ENCODE assay signal across 7 cellular contexts in genomic region chr6:106102034-106102433, GRCh38. TPM values are rescaled to one million over a fixed set of nuclear protein-coding genes. Genes with fewer than 3 reads are reported as not detected.
DNase-seq lines count a peak whose midpoint lies in the region; ATAC-seq and TF ChIP-seq lines count a peak whose summit lies in the region.

No MANE protein-coding gene starts in this region.

- intact Hi-C loops in stomach (cut with DNase I; ENCODE audit: low total_unique reads) = no loop called here

- H3K9me3 Mint-ChIP-seq in activated naive CD4-positive, alpha-beta T cell treated with anti-CD3 and anti-CD28 coated beads, Interleukin-2, amount 50 U/mL, for 24 hours = no peaks in the 10 kb centered on the region

- WGBS in stomach, 5 donors = 76 to 89% (median 86%) methylated on average over 5 of the region's 5 CpGs

- H3K27ac Mint-ChIP-seq in activated naive CD4-positive, alpha-beta T cell treated with anti-CD3 and anti-CD28 coated beads, Interleukin-2, amount 50 U/mL, for 24 hours = peak overlapping the region; percentile 46

- peaks cover 0 to 44% (median 25%) of the 10 kb centered on the region in 4 donors for H3K4me1 ChIP-seq in stomach

- H3K27me3 Mint-ChIP-seq in activated naive CD4-positive, alpha-beta T cell treated with anti-CD3 and anti-CD28 coated beads, Interleukin-2, amount 50 U/mL, for 24 hours = no peaks in the 10 kb centered on the region

- no peak for TF ChIP-seq CTCF in stomach (IDR thresholded peaks at IDR 0.05)

- peak overlapping the region; percentile 99 for H3K4me3 Mint-ChIP-seq in activated naive CD4-positive, alpha-beta T cell treated with anti-CD3 and anti-CD28 coated beads, Interleukin-2, amount 50 U/mL, for 24 hours

- H3K27ac ChIP-seq in stomach = peak overlapping the region in 2 of 5 donors; percentile 81 to 93

- H3K27me3 ChIP-seq in stomach = peaks cover 0 to 39% (median 0%) of the 10 kb centered on the region in 3 donors

- no peaks in the 10 kb centered on the region for H3K9me3 ChIP-seq in stomach

- H3K4me3 ChIP-seq in stomach = peak overlapping the region in 3 of 4 donors; percentile 11 to 41 (median 35)

- H3K4me1 Mint-ChIP-seq in activated naive CD4-positive, alpha-beta T cell treated with anti-CD3 and anti-CD28 coated beads, Interleukin-2, amount 50 U/mL, for 24 hours = peaks cover 77% of the 10 kb centered on the region

- peak; percentile 56 for ATAC-seq in GM19397 (IDR thresholded peaks at IDR 0.05; ENCODE audit: unreplicated experiment)
- peak; percentile 57 for ATAC-seq in HG03060 (IDR thresholded peaks at IDR 0.05; ENCODE audit: low read depth, unreplicated experiment)
- no peak for ATAC-seq in esophagus mucosa

- TF ChIP-seq POLR2A in stomach (IDR thresholded peaks at IDR 0.05) = no peak

- no peak for TF ChIP-seq EP300 in stomach (IDR thresholded peaks at IDR 0.05)

- peaks cover 0 to 34% (median 28%) of the 10 kb centered on the region in 4 donors for H3K36me3 ChIP-seq in stomach

- H3K36me3 Mint-ChIP-seq in activated naive CD4-positive, alpha-beta T cell treated with anti-CD3 and anti-CD28 coated beads, Interleukin-2, amount 50 U/mL, for 24 hours = peaks cover 18% of the 10 kb centered on the region

- DNase-seq in stomach (no peak), EL (no peak), NCI-H1092 (lab: John Stamatoyannopoulos, UW) (no peak)

RNA-seq across cellular contexts. Expression of gene PRDM1, which starts 15.9 kb away (rescaled TPM):
- total RNA-seq in stomach (10 to 100 TPM in 2 of 5 donors, 1 to 10 TPM in 2, under 1 TPM in 1; under 0.01 to 22.7 (median 6.4) TPM), esophagus mucosa (94.1 TPM)
- 1 to 10 TPM; 3.1 to 7.0 (median 3.6) TPM for polyA plus RNA-seq in stomach
